ENCODE assay signal across 24 cellular contexts in the genomic region with DNA sequence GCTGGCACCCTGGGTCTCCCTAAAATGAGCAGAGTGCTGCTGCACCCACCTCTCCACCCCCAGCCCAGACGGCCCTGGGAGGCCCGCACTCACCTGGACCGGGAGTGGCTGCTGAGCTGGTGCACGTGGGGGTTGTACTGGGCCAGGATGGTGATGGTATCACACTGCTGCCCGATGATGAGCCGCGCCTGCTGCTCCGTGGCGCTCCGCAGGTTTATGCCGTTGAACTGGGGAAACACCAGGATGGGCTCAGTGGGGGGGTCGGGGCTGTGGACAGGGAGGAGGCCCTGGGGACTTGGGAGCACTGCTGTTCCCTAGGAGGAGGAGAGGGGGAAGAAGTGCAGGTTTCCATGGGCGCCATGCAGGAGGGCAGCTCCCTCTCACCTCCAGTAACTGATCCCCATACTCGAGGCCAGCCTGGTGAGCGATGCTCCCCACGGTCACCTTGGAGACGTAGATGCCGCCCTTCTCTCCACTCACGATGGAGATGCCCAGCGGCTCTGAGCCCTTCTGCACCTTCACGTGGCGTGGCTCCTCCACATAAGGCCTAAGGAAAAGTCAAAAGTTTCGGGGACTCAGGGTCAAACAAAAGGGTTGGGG.
DNase-seq lines count a peak whose midpoint lies in the region; ATAC-seq, FAIRE-seq and TF ChIP-seq lines count a peak whose summit lies in the region.
"Had no signal": no experiment of that assay in that cellular context is flagged by ENCODE, and none has a peak within 500 bp of the region (broad histone marks: within the 10 kb centered on the region; RNA-seq: fewer than 3 reads in every experiment).

No MANE protein-coding gene starts in this region.

- intact Hi-C loops in HepG2 (cut with micrococcal nuclease; ENCODE audit: unreplicated experiment) (no loop called here), right lobe of liver (cut with DNase I) (no loop called here), lower lobe of right lung (cut with DNase I) (no loop called here), posterior vena cava (cut with DNase I) (no loop called here), upper lobe of right lung (cut with DNase I) (no loop called here)

- POLR2A ChIA-PET in HepG2 (lab: Yijun Ruan, JAX), result no interaction called here

- H3K4me3 ChIP-seq in HepG2 (replicated peaks in 1 of 3; ENCODE audit: insufficient read depth in 1 of 3, low read depth in 2 of 3, low read length in 3 of 3), result no peak overlapping the region
- no peak overlapping the region for H3K4me3 ChIP-seq in right lobe of liver
- no peak overlapping the region for H3K4me3 ChIP-seq in lower lobe of right lung
- H3K4me3 ChIP-seq in upper lobe of right lung, result no peak overlapping the region
- H3K4me3 ChIP-seq: BLaER1, GM23248 had no signal

- no TSS peak for BruUV-seq in HepG2 (replicated peaks; lab: Mats Ljungman, UMichigan)

- H3K4me3 Mint-ChIP-seq in chondrocyte (ENCODE audit: unreplicated experiment), result no peak overlapping the region
- H3K4me3 Mint-ChIP-seq: B cell; CD4-positive, CD25-positive, alpha-beta regulatory T cell; CD8-positive, alpha-beta T cell had no signal

- H3K36me3 ChIP-seq in HepG2 (replicated peaks in 1 of 2; ENCODE audit: control insufficient read depth in 1 of 2, insufficient read depth in 2 of 2, low read length in 2 of 2) (peaks cover 30 to 86% of the 10 kb centered on the region in 2 experiments), right lobe of liver (peaks cover 0 to 46% (median 5%) of the 10 kb centered on the region in 4 donors), lower lobe of right lung (peaks cover 97% of the 10 kb centered on the region), upper lobe of right lung (peaks cover 65% of the 10 kb centered on the region)

- no peaks in the 10 kb centered on the region for H3K9me3 Mint-ChIP-seq in chondrocyte (ENCODE audit: low read depth)
- H3K9me3 Mint-ChIP-seq: CD8-positive, alpha-beta T cell had no signal

- WGBS in HepG2 (ENCODE audit: low lambda C conversion rate), result over 99% methylated on average over 11 of the region's 23 CpGs
- WGBS in right lobe of liver (ENCODE audit: insufficient coverage, low coverage, low lambda C conversion rate, missing lambda C conversion rate), result no CpG with 5 or more reads among the region's 23 CpGs

- TF ChIP-seq POLR2A in HepG2 (IDR thresholded peaks at IDR 0.05; ENCODE audit: insufficient read depth in 1 of 2, low read depth in 2 of 2, low read length in 2 of 2), result no peak
- TF ChIP-seq POLR2A in right lobe of liver (IDR thresholded peaks at IDR 0.05), result no peak

- H3K79me2 ChIP-seq in HepG2 (ENCODE audit: insufficient read depth, low read length), result no peaks in the 10 kb centered on the region

- H3K9me3 ChIP-seq in HepG2 (ENCODE audit: low read length) (no peaks in the 10 kb centered on the region), right lobe of liver (no peaks in the 10 kb centered on the region), lower lobe of right lung (no peaks in the 10 kb centered on the region), upper lobe of right lung (no peaks in the 10 kb centered on the region)
- H3K9me3 ChIP-seq: BLaER1, Caco-2 had no signal

- in situ Hi-C loops in HepG2 (cut with HindIII; ENCODE audit: extremely low pct_ligation_motif_present, low pct_unique_long_range_greater_than_20kb), result no loop called here

- H3K27ac ChIP-seq in HepG2 (ENCODE audit: extremely low read length, insufficient read depth, low read length) (no peak overlapping the region), right lobe of liver (no peak overlapping the region), lower lobe of right lung (no peak overlapping the region), upper lobe of right lung (no peak overlapping the region)
- H3K27ac ChIP-seq: 22Rv1, BLaER1, C4-2B, GM23248 had no signal

- H4K20me1 ChIP-seq in HepG2 (ENCODE audit: insufficient read depth, low read length), result no peaks in the 10 kb centered on the region
- H4K20me1 ChIP-seq: BLaER1 had no signal

- no peak for TF ChIP-seq RAD21 in HepG2 (CRISPR knock-in tag; IDR thresholded peaks at IDR 0.05)

- H3K27ac Mint-ChIP-seq in chondrocyte (ENCODE audit: unreplicated experiment), result no peak overlapping the region
- H3K27ac Mint-ChIP-seq: B cell; CD4-positive, CD25-positive, alpha-beta regulatory T cell had no signal

- H3K9ac ChIP-seq in HepG2 (ENCODE audit: insufficient read depth, low read depth, low read length), result no peak overlapping the region
- H3K9ac ChIP-seq: BLaER1, GM23248 had no signal

- CTCF ChIA-PET in HepG2 (lab: Yijun Ruan, JAX; ENCODE audit: low intra/inter-chr PET ratio, low total read pairs), result no interaction called here

- ATAC-seq in HepG2 (no peak), right lobe of liver (no peak), lower lobe of right lung (no peak), HG03139 (IDR thresholded peaks at IDR 0.05; ENCODE audit: unreplicated experiment) (no peak), upper lobe of right lung (no peak)
- ATAC-seq: CD8-positive, alpha-beta T cell had no signal

- TF ChIP-seq CTCF in HepG2 (CRISPR knock-in tag; IDR thresholded peaks at IDR 0.05) (no peak), right lobe of liver (IDR thresholded peaks at IDR 0.05) (no peak), chondrocyte (IDR thresholded peaks at IDR 0.05) (no peak), lower lobe of right lung (IDR thresholded peaks at IDR 0.05) (no peak), upper lobe of right lung (IDR thresholded peaks at IDR 0.05) (no peak)

- H3K4me2 ChIP-seq in HepG2 (ENCODE audit: low read depth, low read length), result no peak overlapping the region
- H3K4me2 ChIP-seq: BLaER1 had no signal

- TF ChIP-seq EP300 in HepG2 (IDR thresholded peaks at IDR 0.05; ENCODE audit: low read depth in 2 of 2, low read length in 2 of 2) (no peak), HepG2 (CRISPR knock-in tag; IDR thresholded peaks at IDR 0.05; ENCODE audit: borderline replicate concordance) (no peak)

- no peaks in the 10 kb centered on the region for H3K4me1 Mint-ChIP-seq in chondrocyte (ENCODE audit: low read depth)
- H3K4me1 Mint-ChIP-seq: B cell; CD4-positive, CD25-positive, alpha-beta regulatory T cell had no signal

- H3K27me3 ChIP-seq in HepG2 (ENCODE audit: control insufficient read depth in 1 of 2, insufficient read depth in 2 of 2, low read length in 2 of 2), result no peaks in the 10 kb centered on the region; a peak in 1 of 5 replicates
- H3K27me3 ChIP-seq in right lobe of liver, result no peaks in the 10 kb centered on the region
- no peaks in the 10 kb centered on the region for H3K27me3 ChIP-seq in lower lobe of right lung (ENCODE audit: low read depth)
- no peaks in the 10 kb centered on the region for H3K27me3 ChIP-seq in upper lobe of right lung
- H3K27me3 ChIP-seq: BLaER1 had no signal

- H3K4me1 ChIP-seq in HepG2 (ENCODE audit: insufficient read depth, low read length) (no peaks in the 10 kb centered on the region), right lobe of liver (no peaks in the 10 kb centered on the region), lower lobe of right lung (no peaks in the 10 kb centered on the region), upper lobe of right lung (no peaks in the 10 kb centered on the region)
- H3K4me1 ChIP-seq: Caco-2 had no signal

- no peak overlapping the region for H2AFZ ChIP-seq in HepG2 (ENCODE audit: low read length)
- H2AFZ ChIP-seq: GM23248 had no signal

- peaks cover 50% of the 10 kb centered on the region for H3K36me3 Mint-ChIP-seq in chondrocyte (ENCODE audit: low read depth)
- H3K36me3 Mint-ChIP-seq: CD4-positive, CD25-positive, alpha-beta regulatory T cell; CD8-positive, alpha-beta T cell had no signal

- DNase-seq in HepG2 (ENCODE audit: low spot score) (no peak), right lobe of liver (no peak), chondrocyte (ENCODE audit: low spot score) (peak; percentile 86), lower lobe of right lung (peak; percentile 42), posterior vena cava (ENCODE audit: low spot score) (peak; percentile 77), upper lobe of right lung (no peak), ecto neural progenitor cell (ENCODE audit: low spot score) (no peak)
- DNase-seq: Caco-2; CD4-positive, CD25-positive, alpha-beta regulatory T cell; CD8-positive, alpha-beta T cell; DMS153; DND-41; GM23248; H7; HCEC 1CT had no signal

- no peaks in the 10 kb centered on the region for H3K27me3 Mint-ChIP-seq in chondrocyte (ENCODE audit: low read depth)
- H3K27me3 Mint-ChIP-seq: B cell; CD4-positive, CD25-positive, alpha-beta regulatory T cell had no signal

- no peak for FAIRE-seq in HepG2 (lab: Jason Lieb, UNC)
- FAIRE-seq: A204.1, G401.6, GM12892, H1 had no signal

TF ChIP-seq in HepG2, 621 proteins besides CTCF, POLR2A, EP300 and RAD21:
- TF ChIP-seq HNF4G (IDR thresholded peaks at IDR 0.05; ENCODE audit: borderline replicate concordance, low read depth, low read length), result no peak
- TF ChIP-seq HNF4G (CRISPR knock-in tag; IDR thresholded peaks at IDR 0.05; ENCODE audit: borderline replicate concordance, low read depth), result no peak
- no peak for TF ChIP-seq REPIN1 (CRISPR knock-in tag; IDR thresholded peaks at IDR 0.05; ENCODE audit: borderline replicate concordance, low read depth)
- TF ChIP-seq KMT2B (CRISPR knock-in tag; IDR thresholded peaks at IDR 0.05), result no peak
- no peak for TF ChIP-seq ZFP82 (CRISPR knock-in tag; IDR thresholded peaks at IDR 0.05; ENCODE audit: borderline replicate concordance)
- peak; percentile 67 for TF ChIP-seq AGO2 (optimal IDR thresholded peaks at IDR 0.05; ENCODE audit: low read depth, low read length)

Comparison
In these comparisons a context has a peak if more than half of its experiments do, and no peak if none do; other contexts are left out.
1. DNase-seq: peak in chondrocyte (single experiment), lower lobe of right lung (single experiment) and posterior vena cava (single experiment); none in HepG2 (single experiment), right lobe of liver (0 of 3), upper lobe of right lung (single experiment) and ecto neural progenitor cell (single experiment).